Comparison of ENCODE assay signal across 1 cellular context in the genomic region with DNA sequence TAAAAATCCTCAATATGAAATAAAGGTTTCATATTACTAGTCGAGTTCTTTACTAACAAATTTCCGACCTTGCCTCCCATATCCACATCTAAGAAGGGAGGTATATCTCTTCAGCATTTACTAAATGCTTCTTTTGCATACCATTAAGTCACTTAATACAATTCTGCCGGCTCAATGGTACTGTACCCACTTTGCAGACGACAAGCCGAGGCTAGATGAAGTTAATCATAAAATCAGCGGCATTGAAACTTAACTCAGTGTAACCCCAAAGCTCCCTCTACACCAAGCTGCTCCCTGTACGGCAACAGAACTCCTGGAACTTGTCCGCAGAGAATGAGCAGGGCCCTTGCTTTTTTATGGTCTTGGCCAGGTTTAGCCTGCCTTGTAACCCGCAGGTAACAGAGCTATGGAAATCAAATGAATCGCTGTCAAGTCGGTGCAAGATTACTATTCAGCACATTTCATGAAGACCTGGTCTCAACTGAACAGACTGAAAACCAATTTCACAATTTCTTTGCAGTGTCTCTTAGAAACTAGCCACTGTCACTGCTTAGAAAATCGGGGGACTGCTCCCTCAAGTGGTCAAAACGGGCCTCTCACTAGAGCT.
TF ChIP-seq lines count a peak whose summit lies in the region.

No MANE protein-coding gene starts in this region.

TF ChIP-seq in K562, 482 proteins besides CTCF, POLR2A, EP300 and RAD21 (continued from another document and continues in another):
- TF ChIP-seq OTX1 (CRISPR knock-in tag; IDR thresholded peaks at IDR 0.05) (no peak), ZNF79 (CRISPR knock-in tag; IDR thresholded peaks at IDR 0.05; ENCODE audit: low read depth) (no peak), RHOXF2B (CRISPR knock-in tag; conservative IDR thresholded peaks at IDR 0.05) (0 out of 2 replicates have a peak, but pooled peaks have one; percentile 11), CCAR2 (IDR thresholded peaks at IDR 0.05; ENCODE audit: low read depth, low read length) (no peak), SP1 (CRISPR knock-in tag; IDR thresholded peaks at IDR 0.05) (no peak), PURB (CRISPR knock-in tag; IDR thresholded peaks at IDR 0.05; ENCODE audit: low read depth) (no peak), BRD9 (IDR thresholded peaks at IDR 0.05; ENCODE audit: low read depth, partially characterized antibody) (no peak), RAD51 (IDR thresholded peaks at IDR 0.05; ENCODE audit: borderline replicate concordance, low read depth) (no peak), BCLAF1 (IDR thresholded peaks at IDR 0.05; ENCODE audit: borderline replicate concordance in 1 of 2, control insufficient read depth in 1 of 2, low read depth in 2 of 2, low read length in 1 of 2) (no peak), PATZ1 (CRISPR knock-in tag; IDR thresholded peaks at IDR 0.05; ENCODE audit: borderline replicate concordance) (no peak), ZNF121 (CRISPR knock-in tag; conservative IDR thresholded peaks at IDR 0.05) (no peak), NR2C2 (CRISPR knock-in tag; IDR thresholded peaks at IDR 0.05) (no peak), NR2C2 (tag; IDR thresholded peaks at IDR 0.05) (no peak), GTF2A2 (tag; IDR thresholded peaks at IDR 0.05) (no peak), RFX1 (IDR thresholded peaks at IDR 0.05) (no peak), TFAP4 (CRISPR knock-in tag; IDR thresholded peaks at IDR 0.05; ENCODE audit: borderline replicate concordance) (no peak), MCM5 (IDR thresholded peaks at IDR 0.05; ENCODE audit: low read depth) (no peak), SPI1 (IDR thresholded peaks at IDR 0.05; ENCODE audit: borderline replicate concordance, low read depth, low read length) (no peak), NCOR1 (IDR thresholded peaks at IDR 0.05) (no peak), C11orf30 (IDR thresholded peaks at IDR 0.05; ENCODE audit: low read depth) (no peak), DMBX1 (CRISPR knock-in tag; IDR thresholded peaks at IDR 0.05; ENCODE audit: borderline replicate concordance) (no peak), XRCC5 (IDR thresholded peaks at IDR 0.05; ENCODE audit: low read depth, low read length) (peak; percentile 94; the same call in 1 of the 2 replicates), SMARCA4 (IDR thresholded peaks at IDR 0.05) (0 out of 2 replicates have a peak, but pooled peaks have one; percentile 50), NFATC3 (IDR thresholded peaks at IDR 0.05) (no peak; the same call in 1 of the 2 replicates), CHD2 (IDR thresholded peaks at IDR 0.05; ENCODE audit: low read depth, low read length) (0 out of 2 replicates have a peak, but pooled peaks have one; percentile 21), ETV6 (IDR thresholded peaks at IDR 0.05; ENCODE audit: borderline replicate concordance in 1 of 2, low read depth in 2 of 2, low read length in 1 of 2) (no peak), ETV6 (CRISPR knock-in tag; IDR thresholded peaks at IDR 0.05; ENCODE audit: borderline replicate concordance) (no peak), SIX5 (IDR thresholded peaks at IDR 0.05; ENCODE audit: borderline replicate concordance in 1 of 2, insufficient read depth in 1 of 2, low read depth in 1 of 2, low read length in 2 of 2) (0 out of 4 replicates have a peak, but pooled peaks of 1 of the 2 experiments have one; percentile 24), HDGF (IDR thresholded peaks at IDR 0.05) (no peak), POLR3A (IDR thresholded peaks at IDR 0.05; ENCODE audit: borderline replicate concordance, extremely low read depth, insufficient read depth, insufficient read length) (no peak), ZNF311 (CRISPR knock-in tag; IDR thresholded peaks at IDR 0.05) (no peak), NR1H2 (CRISPR knock-in tag; IDR thresholded peaks at IDR 0.05) (no peak), JUN (IDR thresholded peaks at IDR 0.05; ENCODE audit: borderline replicate concordance, low read depth, low read length) (no peak; the same call in 1 of the 2 replicates), JUN (CRISPR knock-in tag; IDR thresholded peaks at IDR 0.05; ENCODE audit: borderline replicate concordance) (0 out of 2 replicates have a peak, but pooled peaks have one; percentile 58), TBL1XR1 (IDR thresholded peaks at IDR 0.05; ENCODE audit: low read length in 2 of 2) (peak; percentile 31 to 36; a peak in 1 of 4 replicates), ZNF609 (CRISPR knock-in tag; IDR thresholded peaks at IDR 0.05; ENCODE audit: borderline replicate concordance) (0 out of 2 replicates have a peak, but pooled peaks have one; percentile 15), TSC22D4 (tag; IDR thresholded peaks at IDR 0.05) (no peak), SLC30A9 (CRISPR knock-in tag; IDR thresholded peaks at IDR 0.05) (no peak), RBM17 (IDR thresholded peaks at IDR 0.05; ENCODE audit: borderline replicate concordance, low read depth, low read length) (no peak)
- TF ChIP-seq, protein P1, sequence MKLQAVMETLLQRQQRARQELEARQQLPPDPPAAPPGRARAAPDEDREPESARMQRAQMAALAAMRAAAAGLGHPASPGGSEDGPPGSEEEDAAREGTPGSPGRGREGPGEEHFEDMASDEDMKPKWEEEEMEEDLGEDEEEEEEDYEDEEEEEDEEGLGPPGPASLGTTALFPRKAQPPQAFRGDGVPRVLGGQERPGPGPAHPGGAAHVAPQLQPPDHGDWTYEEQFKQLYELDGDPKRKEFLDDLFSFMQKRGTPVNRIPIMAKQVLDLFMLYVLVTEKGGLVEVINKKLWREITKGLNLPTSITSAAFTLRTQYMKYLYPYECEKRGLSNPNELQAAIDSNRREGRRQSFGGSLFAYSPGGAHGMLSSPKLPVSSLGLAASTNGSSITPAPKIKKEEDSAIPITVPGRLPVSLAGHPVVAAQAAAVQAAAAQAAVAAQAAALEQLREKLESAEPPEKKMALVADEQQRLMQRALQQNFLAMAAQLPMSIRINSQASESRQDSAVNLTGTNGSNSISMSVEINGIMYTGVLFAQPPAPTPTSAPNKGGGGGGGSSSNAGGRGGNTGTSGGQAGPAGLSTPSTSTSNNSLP (IDR thresholded peaks at IDR 0.05; ENCODE audit: borderline replicate concordance, low read depth, low read length), result no peak
- TF ChIP-seq, protein P2, sequence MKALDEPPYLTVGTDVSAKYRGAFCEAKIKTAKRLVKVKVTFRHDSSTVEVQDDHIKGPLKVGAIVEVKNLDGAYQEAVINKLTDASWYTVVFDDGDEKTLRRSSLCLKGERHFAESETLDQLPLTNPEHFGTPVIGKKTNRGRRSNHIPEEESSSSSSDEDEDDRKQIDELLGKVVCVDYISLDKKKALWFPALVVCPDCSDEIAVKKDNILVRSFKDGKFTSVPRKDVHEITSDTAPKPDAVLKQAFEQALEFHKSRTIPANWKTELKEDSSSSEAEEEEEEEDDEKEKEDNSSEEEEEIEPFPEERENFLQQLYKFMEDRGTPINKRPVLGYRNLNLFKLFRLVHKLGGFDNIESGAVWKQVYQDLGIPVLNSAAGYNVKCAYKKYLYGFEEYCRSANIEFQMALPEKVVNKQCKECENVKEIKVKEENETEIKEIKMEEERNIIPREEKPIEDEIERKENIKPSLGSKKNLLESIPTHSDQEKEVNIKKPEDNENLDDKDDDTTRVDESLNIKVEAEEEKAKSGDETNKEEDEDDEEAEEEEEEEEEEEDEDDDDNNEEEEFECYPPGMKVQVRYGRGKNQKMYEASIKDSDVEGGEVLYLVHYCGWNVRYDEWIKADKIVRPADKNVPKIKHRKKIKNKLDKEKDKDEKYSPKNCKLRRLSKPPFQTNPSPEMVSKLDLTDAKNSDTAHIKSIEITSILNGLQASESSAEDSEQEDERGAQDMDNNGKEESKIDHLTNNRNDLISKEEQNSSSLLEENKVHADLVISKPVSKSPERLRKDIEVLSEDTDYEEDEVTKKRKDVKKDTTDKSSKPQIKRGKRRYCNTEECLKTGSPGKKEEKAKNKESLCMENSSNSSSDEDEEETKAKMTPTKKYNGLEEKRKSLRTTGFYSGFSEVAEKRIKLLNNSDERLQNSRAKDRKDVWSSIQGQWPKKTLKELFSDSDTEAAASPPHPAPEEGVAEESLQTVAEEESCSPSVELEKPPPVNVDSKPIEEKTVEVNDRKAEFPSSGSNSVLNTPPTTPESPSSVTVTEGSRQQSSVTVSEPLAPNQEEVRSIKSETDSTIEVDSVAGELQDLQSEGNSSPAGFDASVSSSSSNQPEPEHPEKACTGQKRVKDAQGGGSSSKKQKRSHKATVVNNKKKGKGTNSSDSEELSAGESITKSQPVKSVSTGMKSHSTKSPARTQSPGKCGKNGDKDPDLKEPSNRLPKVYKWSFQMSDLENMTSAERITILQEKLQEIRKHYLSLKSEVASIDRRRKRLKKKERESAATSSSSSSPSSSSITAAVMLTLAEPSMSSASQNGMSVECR (CRISPR knock-in tag; IDR thresholded peaks at IDR 0.05), result no peak
- TF ChIP-seq, protein P3, sequence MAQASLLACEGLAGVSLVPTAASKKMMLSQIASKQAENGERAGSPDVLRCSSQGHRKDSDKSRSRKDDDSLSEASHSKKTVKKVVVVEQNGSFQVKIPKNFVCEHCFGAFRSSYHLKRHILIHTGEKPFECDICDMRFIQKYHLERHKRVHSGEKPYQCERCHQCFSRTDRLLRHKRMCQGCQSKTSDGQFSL (CRISPR knock-in tag; IDR thresholded peaks at IDR 0.05), result no peak
- TF ChIP-seq, protein P3 (tag; IDR thresholded peaks at IDR 0.05), result no peak
